Comparison of ENCODE assay signal across 8 cellular contexts in the genomic region with DNA sequence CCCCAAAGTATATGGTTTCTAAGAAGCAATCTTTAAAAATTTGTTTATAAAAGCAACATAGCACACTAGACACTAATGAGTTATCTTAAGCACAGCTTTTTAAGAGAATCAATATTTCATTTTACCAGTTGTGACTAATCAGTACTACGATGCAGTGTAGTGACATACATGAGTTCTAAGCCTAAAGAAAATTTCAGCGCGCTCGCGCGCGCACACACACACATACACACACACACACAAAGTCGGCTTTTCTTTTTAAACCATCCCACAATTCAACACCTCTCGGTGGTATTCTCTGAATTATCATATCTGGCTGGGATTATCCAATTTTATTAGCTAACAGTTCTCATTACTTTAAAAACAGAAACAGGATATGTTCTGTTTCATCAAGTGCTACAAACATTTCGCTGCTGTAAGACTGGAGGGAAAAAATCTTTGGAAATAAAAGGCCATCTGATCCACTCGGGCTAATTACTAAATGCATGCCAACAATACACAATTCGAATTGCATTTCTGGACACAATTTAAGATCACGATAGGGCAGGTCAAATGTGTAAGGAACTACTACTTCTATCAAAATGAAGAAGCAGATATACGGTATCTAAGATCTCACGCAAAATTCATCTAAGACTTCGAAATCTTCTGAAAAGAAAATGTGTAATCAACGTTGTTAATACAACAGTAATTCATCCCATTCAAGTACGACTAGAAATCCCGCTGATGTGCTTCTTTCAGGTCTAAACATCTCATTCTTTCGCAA. TPM values are rescaled to one million over a fixed set of nuclear protein-coding genes. Genes with fewer than 3 reads are reported as not detected.
DNase-seq lines count a peak whose midpoint lies in the region; ATAC-seq and TF ChIP-seq lines count a peak whose summit lies in the region.

No MANE protein-coding gene starts in this region.

- TF ChIP-seq CTCF in endodermal cell (conservative IDR thresholded peaks at IDR 0.05) = no peak

- no peak overlapping the region for H3K27ac Mint-ChIP-seq in CD8-positive, alpha-beta memory T cell
- H3K27ac Mint-ChIP-seq in endodermal cell = no peak overlapping the region
- no peak overlapping the region for H3K27ac Mint-ChIP-seq in naive thymus-derived CD8-positive, alpha-beta T cell

- H3K9me3 ChIP-seq in CD8-positive, alpha-beta memory T cell (ENCODE audit: low read length) = no peaks in the 10 kb centered on the region
- H3K9me3 ChIP-seq in Karpas-422 (ENCODE audit: low read length) (peaks cover 3% of the 10 kb centered on the region; the same call in 1 of the 2 replicates), endodermal cell (ENCODE audit: control insufficient read depth, low read length) (no peaks in the 10 kb centered on the region)

- no peak for ATAC-seq in naive thymus-derived CD8-positive, alpha-beta T cell
- ATAC-seq in HG03175 (IDR thresholded peaks at IDR 0.05; ENCODE audit: unreplicated experiment) (no peak), GM21390 (IDR thresholded peaks at IDR 0.05; ENCODE audit: unreplicated experiment) (no peak), GM19395 (IDR thresholded peaks at IDR 0.05; ENCODE audit: unreplicated experiment) (no peak)

- 0 out of 2 replicates have a peak overlapping the region, but pooled peaks have one; percentile 58 for H2AFZ ChIP-seq in Karpas-422 (ENCODE audit: low read length)

- H3K27me3 ChIP-seq in CD8-positive, alpha-beta memory T cell (ENCODE audit: insufficient read depth, low read length, poor library complexity, severe bottlenecking) = no peaks in the 10 kb centered on the region
- H3K27me3 ChIP-seq in Karpas-422 (ENCODE audit: low read length) = no peaks in the 10 kb centered on the region
- no peaks in the 10 kb centered on the region for H3K27me3 ChIP-seq in endodermal cell (ENCODE audit: control insufficient read depth, insufficient read depth, low read length, poor library complexity, severe bottlenecking)

- POLR2A ChIA-PET in CD8-positive, alpha-beta memory T cell (lab: Charles Lee) = interaction anchor here (0.6 kb wide), 2 partner anchors 112 to 148 kb away, joined by 3 read pairs; partner anchors contain the start of gene ORC1
- POLR2A ChIA-PET in naive thymus-derived CD8-positive, alpha-beta T cell (lab: Charles Lee) = interaction anchor here (0.8 to 2.5 kb wide), 5 partner anchors 16 to 81 kb away, joined by 3 to 16 read pairs (median 4); partner anchors contain the start of gene SHISAL2A

- H4K20me1 ChIP-seq in Karpas-422 (ENCODE audit: insufficient read depth, low read depth, low read length) = no peaks in the 10 kb centered on the region; the same call in 1 of the 2 replicates

- 9% methylated on average over 17 to 20 of the region's 20 CpGs for WGBS in endodermal cell (ENCODE audit: insufficient coverage in 1 of 2, insufficient read length in 1 of 2), 2 experiments

- no peaks in the 10 kb centered on the region for H3K27me3 Mint-ChIP-seq in CD8-positive, alpha-beta memory T cell
- no peaks in the 10 kb centered on the region for H3K27me3 Mint-ChIP-seq in endodermal cell (ENCODE audit: insufficient read depth)
- H3K27me3 Mint-ChIP-seq in naive thymus-derived CD8-positive, alpha-beta T cell = no peaks in the 10 kb centered on the region

- CTCF ChIA-PET in CD8-positive, alpha-beta memory T cell (lab: Charles Lee) = interaction anchor here (1.3 kb wide), 1 partner anchor 14 kb away, joined by 5 read pairs; no protein-coding TSS in a partner anchor

- H3K36me3 ChIP-seq in CD8-positive, alpha-beta memory T cell (ENCODE audit: insufficient read depth, low read length) = no peaks in the 10 kb centered on the region
- peaks cover 11% of the 10 kb centered on the region; the same call in 1 of the 2 replicates for H3K36me3 ChIP-seq in Karpas-422 (ENCODE audit: insufficient read depth, low read length)
- H3K36me3 ChIP-seq in endodermal cell (ENCODE audit: control insufficient read depth, insufficient read depth, low read length) = peaks cover 11% of the 10 kb centered on the region

- H3K4me3 Mint-ChIP-seq in CD8-positive, alpha-beta memory T cell = no peak overlapping the region
- no peak overlapping the region for H3K4me3 Mint-ChIP-seq in endodermal cell
- no peak overlapping the region for H3K4me3 Mint-ChIP-seq in naive thymus-derived CD8-positive, alpha-beta T cell

- H3K4me1 Mint-ChIP-seq in CD8-positive, alpha-beta memory T cell = peaks cover 38 to 53% (median 51%) of the 10 kb centered on the region in 3 donors
- H3K4me1 Mint-ChIP-seq in endodermal cell = peaks cover 40% of the 10 kb centered on the region
- H3K4me1 Mint-ChIP-seq in naive thymus-derived CD8-positive, alpha-beta T cell = peaks cover 24 to 49% (median 43%) of the 10 kb centered on the region in 4 donors

- H3K9me3 Mint-ChIP-seq in CD8-positive, alpha-beta memory T cell = no peaks in the 10 kb centered on the region
- H3K9me3 Mint-ChIP-seq in endodermal cell = no peaks in the 10 kb centered on the region
- H3K9me3 Mint-ChIP-seq in naive thymus-derived CD8-positive, alpha-beta T cell = no peaks in the 10 kb centered on the region

- no peaks in the 10 kb centered on the region for H3K9me2 ChIP-seq in Karpas-422 (replicated peaks; ENCODE audit: insufficient read depth, low read length)

- peak in 4 of 5 donors; percentile 16 to 59 (median 41) for DNase-seq in CD8-positive, alpha-beta memory T cell
- DNase-seq in Karpas-422 (peak; percentile 79), endodermal cell (peak; percentile 52)
- DNase-seq in activated CD4-positive, alpha-beta T cell treated with anti-CD3 and anti-CD28 coated beads for 1 hour = peak; percentile 26
- DNase-seq in naive thymus-derived CD8-positive, alpha-beta T cell = peak; percentile 6 to 65 (median 40)

- H3K27ac ChIP-seq in CD8-positive, alpha-beta memory T cell (ENCODE audit: low read depth, low read length) = peak overlapping the region; percentile 79
- H3K27ac ChIP-seq in Karpas-422 (ENCODE audit: low read length) (peak overlapping the region; percentile 91), endodermal cell (ENCODE audit: low read depth, low read length) (no peak overlapping the region)

- H3K9ac ChIP-seq in Karpas-422 (ENCODE audit: low read length) (peak overlapping the region; percentile 90), endodermal cell (ENCODE audit: extremely low read depth, low read length, poor library complexity, severe bottlenecking) (peak overlapping the region; percentile 81)

- H3K4me1 ChIP-seq in CD8-positive, alpha-beta memory T cell (ENCODE audit: insufficient read depth, low read length) = peaks cover 37% of the 10 kb centered on the region
- H3K4me1 ChIP-seq in Karpas-422 (ENCODE audit: low read length) (peaks cover 37% of the 10 kb centered on the region), endodermal cell (ENCODE audit: control insufficient read depth, insufficient read depth, low read length) (peaks cover 12% of the 10 kb centered on the region)

- H3K4me3 ChIP-seq in CD8-positive, alpha-beta memory T cell (ENCODE audit: low read length) = peak overlapping the region; percentile 91
- peak overlapping the region; percentile 89 for H3K4me3 ChIP-seq in Karpas-422 (ENCODE audit: low read length)
- peak overlapping the region; percentile 99 for H3K4me3 ChIP-seq in endodermal cell (ENCODE audit: low read length)

- H3K4me2 ChIP-seq in Karpas-422 (ENCODE audit: low read depth, low read length, poor library complexity, severe bottlenecking) = peak overlapping the region; percentile 86

- H3K36me3 Mint-ChIP-seq in CD8-positive, alpha-beta memory T cell = peaks cover 0 to 3% (median 0%) of the 10 kb centered on the region in 3 donors
- no peaks in the 10 kb centered on the region for H3K36me3 Mint-ChIP-seq in endodermal cell (ENCODE audit: low read depth)
- H3K36me3 Mint-ChIP-seq in naive thymus-derived CD8-positive, alpha-beta T cell = no peaks in the 10 kb centered on the region

- H3K79me2 ChIP-seq in Karpas-422 (ENCODE audit: low read length) = peaks cover 62% of the 10 kb centered on the region

RNA-seq across cellular contexts. Expression of gene TUT4, which starts 1.2 kb away (rescaled TPM):
- 10 to 100 TPM; 54.1 to 63.1 TPM for total RNA-seq in CD8-positive, alpha-beta memory T cell
- polyA plus RNA-seq in CD8-positive, alpha-beta memory T cell = 40.1 TPM
- 53.6 and 97.8 TPM in 2 replicates for total RNA-seq in Karpas-422 (2014; rRNA removed; shearing (Covaris generic); ENCODE audit: low replicate concordance)
- 100 to 1,000 TPM; 131 to 170 TPM for total RNA-seq in endodermal cell
- polyA plus RNA-seq in endodermal cell (2013, experiment 1 of 2) = 85.3 TPM
- 95.6 TPM for polyA plus RNA-seq in endodermal cell (2013, experiment 2 of 2)
- total RNA-seq in naive thymus-derived CD8-positive, alpha-beta T cell = 100 to 1,000 TPM; 171 to 178 TPM
- 10 to 100 TPM; 31.6 to 40.9 (median 32.7) TPM for polyA plus RNA-seq in naive thymus-derived CD8-positive, alpha-beta T cell

RNA-seq across cellular contexts. Expression of gene GPX7, which starts 50.5 kb away (rescaled TPM):
- total RNA-seq in CD8-positive, alpha-beta memory T cell = 10 to 100 TPM; 29.9 to 30.0 TPM
- 31.9 TPM for polyA plus RNA-seq in CD8-positive, alpha-beta memory T cell
- total RNA-seq in Karpas-422 (2014; rRNA removed; shearing (Covaris generic); ENCODE audit: low replicate concordance) = 90.5 and 90.8 TPM in 2 replicates
- total RNA-seq in endodermal cell = 10 to 100 TPM; 17.8 to 23.7 TPM
- polyA plus RNA-seq in endodermal cell (2013, experiment 1 of 2) = 49.4 TPM
- polyA plus RNA-seq in endodermal cell (2013, experiment 2 of 2) = 45.7 TPM
- total RNA-seq in naive thymus-derived CD8-positive, alpha-beta T cell = 10 to 100 TPM; 25.0 to 30.4 TPM
- polyA plus RNA-seq in naive thymus-derived CD8-positive, alpha-beta T cell = 10 to 100 TPM; 30.2 to 34.5 (median 30.3) TPM

Comparison
In these comparisons a context has a peak if more than half of its experiments do, and no peak if none do; other contexts are left out.
1. DNase-seq: peak in every context shown above with its lines; median percentile 79 in Karpas-422; 52 in endodermal cell; 41 in CD8-positive, alpha-beta memory T cell; 40 in naive thymus-derived CD8-positive, alpha-beta T cell; 26 in activated CD4-positive, alpha-beta T cell treated with anti-CD3 and anti-CD28 coated beads for 1 hour.